In genomic region chr6:143506199-143506598, GRCh38 we compare ENCODE assay signal across 1 cellular context.
TF ChIP-seq lines count a peak whose summit lies in the region.

No MANE protein-coding gene starts in this region.

TF ChIP-seq in K562, 482 proteins besides CTCF, POLR2A, EP300 and RAD21:
- TF ChIP-seq ZNF121 (CRISPR knock-in tag; conservative IDR thresholded peaks at IDR 0.05) (peak; percentile 92), HDAC1 (IDR thresholded peaks at IDR 0.05) (no peak)
